12 cellular contexts compared by ENCODE assay signal in genomic region chr6:140436023-140436811, GRCh38.
DNase-seq lines count a peak whose midpoint lies in the region; ATAC-seq, FAIRE-seq and TF ChIP-seq lines count a peak whose summit lies in the region.
"Had no signal": no experiment of that assay in that cellular context is flagged by ENCODE, and none has a peak within 500 bp of the region (broad histone marks: within the 10 kb centered on the region; RNA-seq: fewer than 3 reads in every experiment).

No MANE protein-coding gene starts in this region.

- H2BK5ac ChIP-seq in neuronal stem cell (ENCODE audit: low read length), result no peak overlapping the region

- no peak overlapping the region for H3K23ac ChIP-seq in neuronal stem cell (ENCODE audit: low read depth, low read length, poor library complexity)

- H2BK12ac ChIP-seq in neuronal stem cell (ENCODE audit: low read length), result no peak overlapping the region

- H2BK15ac ChIP-seq in neuronal stem cell (ENCODE audit: low read length), result no peak overlapping the region

- WGBS in neuronal stem cell (ENCODE audit: extremely low coverage in 2 of 2, insufficient read length in 2 of 2, insufficient replicate concordance in 1 of 2), 2 donors, result no CpG with 5 or more reads among the region's 2 CpGs

- FAIRE-seq in TTC549 (lab: Jason Lieb, UNC), result peak; percentile 52

- no peak overlapping the region for H2BK120ac ChIP-seq in neuronal stem cell (ENCODE audit: low read depth, low read length)

- H3K18ac ChIP-seq in neuronal stem cell (ENCODE audit: low read length), result no peak overlapping the region

- TF ChIP-seq CTCF in fibroblast of villous mesenchyme (IDR thresholded peaks at IDR 0.05; ENCODE audit: insufficient read depth, low read depth, low read length) (no peak), GM20000 (IDR thresholded peaks at IDR 0.05; ENCODE audit: extremely low read depth, missing control alignments) (no peak)

- peaks cover 4 to 29% of the 10 kb centered on the region in 2 donors for H3K9me3 ChIP-seq in neuronal stem cell (replicated peaks in 1 of 2; ENCODE audit: control insufficient read depth in 2 of 2, insufficient read depth in 1 of 2, low read depth in 1 of 2, low read length in 2 of 2)
- H3K9me3 ChIP-seq: neutrophil had no signal

- H3K79me1 ChIP-seq in neuronal stem cell (ENCODE audit: low read depth, low read length), result no peaks in the 10 kb centered on the region

- H3K27me3 ChIP-seq in neuronal stem cell (ENCODE audit: control insufficient read depth in 3 of 3, insufficient read depth in 3 of 3, low read depth in 1 of 3, low read length in 3 of 3), result no peaks in the 10 kb centered on the region
- H3K27me3 ChIP-seq: heart right ventricle, neutrophil had no signal

- no peak overlapping the region for H4K91ac ChIP-seq in neuronal stem cell (ENCODE audit: low read depth, low read length, poor library complexity)

- H4K8ac ChIP-seq in neuronal stem cell (ENCODE audit: low read depth, low read length), result no peak overlapping the region

- no peak overlapping the region for H2AK5ac ChIP-seq in neuronal stem cell (ENCODE audit: low read depth, low read length)

- no peak overlapping the region for H3K4me2 ChIP-seq in neuronal stem cell (ENCODE audit: insufficient read depth, low read length, poor library complexity, severe bottlenecking)

- H3K4me3 ChIP-seq in fibroblast of villous mesenchyme (ENCODE audit: low read depth, low read length) (no peak overlapping the region), neuronal stem cell (ENCODE audit: low read length in 2 of 2) (no peak overlapping the region)
- H3K4me3 ChIP-seq: heart right ventricle had no signal

- H3K4ac ChIP-seq in neuronal stem cell (ENCODE audit: low read length), result no peak overlapping the region

- H3K14ac ChIP-seq in neuronal stem cell (ENCODE audit: low read length), result no peak overlapping the region

- no peak overlapping the region for H3K9ac ChIP-seq in neuronal stem cell (ENCODE audit: low read depth, low read length, poor library complexity)

- H3K27ac ChIP-seq in neuronal stem cell (replicated peaks; ENCODE audit: low read length), result peak overlapping the region; percentile 65
- H3K27ac ChIP-seq: heart right ventricle, neutrophil had no signal

- peak overlapping the region; percentile 38 for H2AFZ ChIP-seq in neuronal stem cell (ENCODE audit: low read length)

- H3K4me1 ChIP-seq in neuronal stem cell (ENCODE audit: control insufficient read depth in 2 of 2, insufficient read depth in 1 of 2, low read depth in 1 of 2, low read length in 2 of 2), result peaks cover 5 to 21% of the 10 kb centered on the region in 2 donors

- H3K36me3 ChIP-seq in neuronal stem cell (replicated peaks in 1 of 2; ENCODE audit: control insufficient read depth in 2 of 2, insufficient read depth in 2 of 2, low read length in 2 of 2), result no peaks in the 10 kb centered on the region
- H3K36me3 ChIP-seq: heart right ventricle, neutrophil had no signal

- peak; percentile 95 for DNase-seq in GM04503 (ENCODE audit: low read depth)
- DNase-seq in fibroblast of villous mesenchyme (ENCODE audit: low read depth), result peak; percentile 88
- DNase-seq in neuronal stem cell (ENCODE audit: low spot score), result peak; percentile 29
- DNase-seq in GM20000 (ENCODE audit: low spot score), result no peak
- no peak for DNase-seq in T-helper 2 cell
- DNase-seq: activated CD8-positive, alpha-beta memory T cell treated with anti-CD3 and anti-CD28 coated beads, Interleukin-2, amount 50 U/mL, for 48 hours; caudate nucleus; heart right ventricle had no signal

- ATAC-seq in HG02798 (IDR thresholded peaks at IDR 0.05; ENCODE audit: poor library complexity, unreplicated experiment), result no peak
- ATAC-seq in HG02610 (IDR thresholded peaks at IDR 0.05; ENCODE audit: unreplicated experiment), result no peak
- ATAC-seq: heart right ventricle had no signal

Comparison
In these comparisons a context has a peak if more than half of its experiments do, and no peak if none do; other contexts are left out.
1. DNase-seq: peak in GM04503 (single experiment), fibroblast of villous mesenchyme (single experiment) and neuronal stem cell (single experiment); none in GM20000 (single experiment) and T-helper 2 cell (0 of 5).